In genomic region chr16:6891486-6891885, GRCh38 we compare ENCODE assay signal across 16 cellular contexts.
DNase-seq lines count a peak whose midpoint lies in the region; ATAC-seq and TF ChIP-seq lines count a peak whose summit lies in the region.
"Had no signal": no experiment of that assay in that cellular context is flagged by ENCODE, and none has a peak within 500 bp of the region (broad histone marks: within the 10 kb centered on the region; RNA-seq: fewer than 3 reads in every experiment).

No MANE protein-coding gene starts in this region.

- TF ChIP-seq CTCF in RWPE2 (IDR thresholded peaks at IDR 0.05; ENCODE audit: poor library complexity, severe bottlenecking) (no peak), nephron progenitor cell (IDR thresholded peaks at IDR 0.05) (no peak)

- ATAC-seq in RWPE2 (ENCODE audit: low read depth) (peak; percentile 70), SK-N-SH treated with all-trans-retinoic acid at 6 μM for 48 hours (no peak), HG02870 (IDR thresholded peaks at IDR 0.05; ENCODE audit: unreplicated experiment) (no peak)
- ATAC-seq in activated CD4-positive, alpha-beta T cell treated with anti-CD3 and anti-CD28 coated beads for 36 hours: no peak
- ATAC-seq: PC-3 had no signal

- no peaks in the 10 kb centered on the region for H3K27me3 ChIP-seq in RWPE2 (ENCODE audit: insufficient read depth, poor library complexity, severe bottlenecking)
- H3K27me3 ChIP-seq: BE2C had no signal

- H3K27ac Mint-ChIP-seq in nephron progenitor cell: peak overlapping the region; percentile 31
- H3K27ac Mint-ChIP-seq in activated naive CD4-positive, alpha-beta T cell treated with anti-CD3 and anti-CD28 coated beads for 36 hours: no peak overlapping the region
- H3K27ac Mint-ChIP-seq in activated CD4-positive, alpha-beta T cell treated with anti-CD3 and anti-CD28 coated beads for 36 hours: no peak overlapping the region

- CTCF ChIA-PET in activated naive CD4-positive, alpha-beta T cell treated with anti-CD3 and anti-CD28 coated beads for 36 hours (lab: Charles Lee): no interaction called here
- CTCF ChIA-PET in activated CD4-positive, alpha-beta T cell treated with anti-CD3 and anti-CD28 coated beads for 36 hours (lab: Charles Lee): no interaction called here

- intact Hi-C loops in activated naive CD4-positive, alpha-beta T cell treated with anti-CD3 and anti-CD28 coated beads for 36 hours (cut with micrococcal nuclease): no loop called here
- intact Hi-C loops in activated CD4-positive, alpha-beta T cell treated with anti-CD3 and anti-CD28 coated beads for 36 hours (cut with DNase I, micrococcal nuclease): no loop called here

- H3K9me3 ChIP-seq in RWPE2 (ENCODE audit: severe bottlenecking): peaks cover 2% of the 10 kb centered on the region
- H3K9me3 ChIP-seq: BE2C had no signal

- no peak overlapping the region for H3K4me3 ChIP-seq in RWPE2 (ENCODE audit: severe bottlenecking)

- H3K4me1 ChIP-seq in RWPE2 (ENCODE audit: insufficient read depth, poor library complexity, severe bottlenecking): no peaks in the 10 kb centered on the region
- H3K4me1 ChIP-seq: BE2C had no signal

- peaks cover 43% of the 10 kb centered on the region for H3K4me1 Mint-ChIP-seq in nephron progenitor cell
- H3K4me1 Mint-ChIP-seq in activated naive CD4-positive, alpha-beta T cell treated with anti-CD3 and anti-CD28 coated beads for 36 hours (ENCODE audit: low read depth): no peaks in the 10 kb centered on the region
- H3K4me1 Mint-ChIP-seq in activated CD4-positive, alpha-beta T cell treated with anti-CD3 and anti-CD28 coated beads for 36 hours: no peaks in the 10 kb centered on the region

- peaks cover 26% of the 10 kb centered on the region for H3K27me3 Mint-ChIP-seq in nephron progenitor cell (ENCODE audit: low read depth, poor library complexity)
- no peaks in the 10 kb centered on the region for H3K27me3 Mint-ChIP-seq in activated naive CD4-positive, alpha-beta T cell treated with anti-CD3 and anti-CD28 coated beads for 36 hours (ENCODE audit: low read depth)
- no peaks in the 10 kb centered on the region for H3K27me3 Mint-ChIP-seq in activated CD4-positive, alpha-beta T cell treated with anti-CD3 and anti-CD28 coated beads for 36 hours

- POLR2A ChIA-PET in activated CD4-positive, alpha-beta T cell treated with anti-CD3 and anti-CD28 coated beads for 36 hours (lab: Charles Lee): no interaction called here

- H3K27ac ChIP-seq in RWPE2 (ENCODE audit: poor library complexity, severe bottlenecking): no peak overlapping the region

- no peaks in the 10 kb centered on the region for H3K36me3 ChIP-seq in RWPE2 (ENCODE audit: low read depth)
- H3K36me3 ChIP-seq: BE2C had no signal

- H3K36me3 Mint-ChIP-seq in nephron progenitor cell (ENCODE audit: low read depth): no peaks in the 10 kb centered on the region
- H3K36me3 Mint-ChIP-seq in activated naive CD4-positive, alpha-beta T cell treated with anti-CD3 and anti-CD28 coated beads for 36 hours (ENCODE audit: low read depth): no peaks in the 10 kb centered on the region
- H3K36me3 Mint-ChIP-seq in activated CD4-positive, alpha-beta T cell treated with anti-CD3 and anti-CD28 coated beads for 36 hours (ENCODE audit: low read depth): no peaks in the 10 kb centered on the region

- no peak overlapping the region for H3K4me3 Mint-ChIP-seq in nephron progenitor cell
- H3K4me3 Mint-ChIP-seq in activated naive CD4-positive, alpha-beta T cell treated with anti-CD3 and anti-CD28 coated beads for 36 hours: no peak overlapping the region
- H3K4me3 Mint-ChIP-seq in activated CD4-positive, alpha-beta T cell treated with anti-CD3 and anti-CD28 coated beads for 36 hours: no peak overlapping the region

- no peak for DNase-seq in RWPE2 (ENCODE audit: low spot score)
- peak; percentile 57 for DNase-seq in glomerular visceral epithelial cell (ENCODE audit: extremely low spot score)
- DNase-seq in nephron progenitor cell: no peak
- no peak for DNase-seq in activated naive CD4-positive, alpha-beta T cell treated with anti-CD3 and anti-CD28 coated beads for 36 hours
- DNase-seq in activated CD4-positive, alpha-beta T cell treated with anti-CD3 and anti-CD28 coated beads for 36 hours: no peak
- DNase-seq: BE2C, DMS153, EL, H7, Kasumi-1, NCI-H1105 treated with DMSO at 0.1 percent for 48 hours, NCI-H187, NCI-H446, PC-3 had no signal

- H3K9me3 Mint-ChIP-seq in nephron progenitor cell: no peaks in the 10 kb centered on the region
- H3K9me3 Mint-ChIP-seq in activated naive CD4-positive, alpha-beta T cell treated with anti-CD3 and anti-CD28 coated beads for 36 hours: peaks cover 7% of the 10 kb centered on the region
- H3K9me3 Mint-ChIP-seq in activated CD4-positive, alpha-beta T cell treated with anti-CD3 and anti-CD28 coated beads for 36 hours (ENCODE audit: low read depth): peaks cover 8% of the 10 kb centered on the region

TF ChIP-seq in SK-N-SH treated with all-trans-retinoic acid at 6 μM for 48 hours, 23 proteins besides CTCF, POLR2A, EP300 and RAD21:
- TF ChIP-seq OSR1 (CRISPR knock-in tag; IDR thresholded peaks at IDR 0.05) (no peak), ISL1 (CRISPR knock-in tag; IDR thresholded peaks at IDR 0.05) (no peak), GLIS3 (CRISPR knock-in tag; IDR thresholded peaks at IDR 0.05) (no peak), TSHZ2 (CRISPR knock-in tag; IDR thresholded peaks at IDR 0.05) (no peak), CREB5 (CRISPR knock-in tag; IDR thresholded peaks at IDR 0.05; ENCODE audit: low read depth) (no peak), CSDC2 (CRISPR knock-in tag; IDR thresholded peaks at IDR 0.05) (no peak), ZNF8 (CRISPR knock-in tag; IDR thresholded peaks at IDR 0.05) (no peak)
